Comparison of ENCODE assay signal across 9 cellular contexts in the genomic region with DNA sequence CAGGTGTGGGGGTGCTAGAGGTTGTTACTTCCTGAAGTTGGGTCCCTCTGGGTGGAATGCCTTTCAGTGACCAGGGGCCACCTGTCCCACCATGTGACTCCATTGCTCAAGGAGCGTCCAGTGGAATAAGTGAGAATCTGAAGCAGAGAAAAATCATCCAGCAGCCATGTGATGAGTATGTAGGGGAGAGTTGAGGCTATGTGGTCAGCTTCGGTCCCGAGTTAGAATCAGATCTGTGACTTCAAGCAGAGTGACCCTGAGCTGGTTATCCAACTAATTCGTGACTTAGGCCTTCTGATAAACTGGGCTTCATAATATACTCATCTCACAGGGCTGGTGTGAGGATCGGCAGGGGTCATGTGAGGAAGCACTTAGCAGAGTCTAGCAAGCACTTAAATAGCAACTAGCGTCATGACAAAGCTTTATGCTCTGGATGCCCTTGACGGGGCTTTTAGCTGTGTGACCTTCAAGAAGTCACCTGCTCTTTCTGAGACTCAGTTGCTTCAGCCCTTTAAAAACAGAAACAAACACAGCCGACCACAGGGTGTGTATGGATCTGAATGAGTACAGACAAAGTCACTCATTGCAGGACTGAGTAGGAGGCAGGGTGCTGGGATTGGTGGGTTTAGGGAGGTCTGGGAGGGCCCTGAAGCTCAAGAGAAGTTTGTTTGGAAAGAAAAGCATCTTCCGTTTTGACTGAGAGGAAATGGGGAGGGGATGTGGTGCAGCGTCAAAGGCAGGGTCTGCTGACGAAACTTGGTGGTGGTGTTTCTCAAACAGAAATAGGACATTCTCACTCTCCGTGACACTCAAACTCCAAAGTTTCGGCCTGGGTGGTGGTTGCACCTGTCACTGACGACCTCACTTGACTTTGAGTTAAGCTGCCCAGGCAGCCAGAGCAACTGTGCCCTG.
DNase-seq lines count a peak whose midpoint lies in the region; ATAC-seq, FAIRE-seq and TF ChIP-seq lines count a peak whose summit lies in the region.
"Had no signal": no experiment of that assay in that cellular context is flagged by ENCODE, and none has a peak within 500 bp of the region (broad histone marks: within the 10 kb centered on the region; RNA-seq: fewer than 3 reads in every experiment).

No MANE protein-coding gene starts in this region.

- peak; percentile 85 for ATAC-seq in CD8-positive, alpha-beta T cell
- ATAC-seq in GM21528 (IDR thresholded peaks at IDR 0.05; ENCODE audit: low FRiP score, unreplicated experiment) = peak; percentile 87
- ATAC-seq: body of pancreas had no signal

- no peak overlapping the region for H3K4me3 ChIP-seq in CD8-positive, alpha-beta T cell (ENCODE audit: low read depth, low read length)
- peak overlapping the region; percentile 25; the same call in 1 of the 2 replicates for H3K4me3 ChIP-seq in MM.1S (ENCODE audit: low read length)
- H3K4me3 ChIP-seq: body of pancreas had no signal

- H3K9me3 ChIP-seq in CD8-positive, alpha-beta T cell (ENCODE audit: low read length) = no peaks in the 10 kb centered on the region
- no peaks in the 10 kb centered on the region for H3K9me3 ChIP-seq in MM.1S (replicated peaks; ENCODE audit: insufficient read depth, low read length)
- H3K9me3 ChIP-seq: body of pancreas had no signal

- peaks cover 35% of the 10 kb centered on the region for H3F3A ChIP-seq in MM.1S (ENCODE audit: insufficient read depth, low read length)

- H3K9me2 ChIP-seq in MM.1S (replicated peaks; ENCODE audit: insufficient read depth, low read length) = no peaks in the 10 kb centered on the region

- peak overlapping the region; percentile 58 for H3K27ac ChIP-seq in CD8-positive, alpha-beta T cell (ENCODE audit: low read depth, low read length)
- H3K27ac ChIP-seq in MM.1S (ENCODE audit: low read length) = peak overlapping the region; percentile 95
- H3K27ac ChIP-seq: body of pancreas had no signal

- H3K9ac ChIP-seq in MM.1S (ENCODE audit: low read length) = peak overlapping the region; percentile 90

- DNase-seq in CD8-positive, alpha-beta T cell = peak; percentile 29 to 88 (median 60)
- peak; percentile 98 for DNase-seq in MM.1S
- DNase-seq in activated T-cell treated with anti-CD3 and anti-CD28 coated beads for 4 hours = peak; percentile 23
- peak; percentile 28 to 64 for DNase-seq in stimulated activated CD4-positive, alpha-beta T cell treated with anti-CD3 and anti-CD28 coated beads, Interleukin-12 subunit alpha, Interleukin-12 subunit beta, amount 100 ng/mL, for 24 hours (ENCODE audit: low read depth in 2 of 2)
- no peak for DNase-seq in urothelium cell line (ENCODE audit: low spot score)
- DNase-seq in cerebellar nuclear complex (lab: John Stamatoyannopoulos, UW) = no peak
- DNase-seq in NCI-H1417 treated with DMSO at 0.1 percent for 48 hours (lab: John Stamatoyannopoulos, UW) = no peak

- no peaks in the 10 kb centered on the region for H3K9me3 Mint-ChIP-seq in CD8-positive, alpha-beta T cell

- H3K4me1 Mint-ChIP-seq in CD8-positive, alpha-beta T cell (ENCODE audit: low read depth) = peaks cover 55% of the 10 kb centered on the region

- intact Hi-C loops in CD8-positive, alpha-beta T cell (cut with DNase I, micrococcal nuclease) = loop anchor here in 1 of 2 experiments (1.0 to 10.0 kb wide), 2 partner anchors 55 to 637 kb away; partner anchors contain the start of gene UBXN4

- no peaks in the 10 kb centered on the region for H3K36me3 Mint-ChIP-seq in CD8-positive, alpha-beta T cell

- no peaks in the 10 kb centered on the region for H3K27me3 Mint-ChIP-seq in CD8-positive, alpha-beta T cell (ENCODE audit: low read depth)

- H3K36me3 ChIP-seq in CD8-positive, alpha-beta T cell (ENCODE audit: insufficient read depth, low read length) = no peaks in the 10 kb centered on the region
- H3K36me3 ChIP-seq in MM.1S (replicated peaks; ENCODE audit: insufficient read depth, low read length) = no peaks in the 10 kb centered on the region

- no peaks in the 10 kb centered on the region for H3K79me2 ChIP-seq in MM.1S (ENCODE audit: low read length)

- CTCF ChIA-PET in CD8-positive, alpha-beta T cell (lab: Charles Lee) = interaction anchor here (0.9 to 15.9 kb wide), 8 partner anchors 9 to 466 kb away, joined by 3 to 370 read pairs (median 3); partner anchors contain the start of gene CXCR4

- H4K20me1 ChIP-seq in MM.1S (ENCODE audit: insufficient read depth, low read length) = no peaks in the 10 kb centered on the region

- H3K27me3 ChIP-seq in CD8-positive, alpha-beta T cell (ENCODE audit: insufficient read depth, low read length) = no peaks in the 10 kb centered on the region
- no peaks in the 10 kb centered on the region for H3K27me3 ChIP-seq in MM.1S (replicated peaks; ENCODE audit: insufficient read depth, low read length)
- H3K27me3 ChIP-seq: body of pancreas had no signal

- POLR2A ChIA-PET in CD8-positive, alpha-beta T cell (lab: Charles Lee) = interaction anchor here (0.7 to 1.5 kb wide), 7 partner anchors 55 to 468 kb away, joined by 3 to 7 read pairs (median 4); no protein-coding TSS in a partner anchor

- H3K4me3 Mint-ChIP-seq in CD8-positive, alpha-beta T cell = peak overlapping the region; percentile 51

- TF ChIP-seq CTCF in CD8-positive, alpha-beta T cell (IDR thresholded peaks at IDR 0.05) = no peak
- TF ChIP-seq CTCF in MM.1S (IDR thresholded peaks at IDR 0.05; ENCODE audit: low read length) = no peak

- H3K4me2 ChIP-seq in MM.1S (ENCODE audit: low read depth, low read length) = peak overlapping the region; percentile 65

- H3K27ac Mint-ChIP-seq in CD8-positive, alpha-beta T cell = peak overlapping the region; percentile 91

- H3K4me1 ChIP-seq in CD8-positive, alpha-beta T cell (ENCODE audit: insufficient read depth, low read length) = peaks cover 32% of the 10 kb centered on the region
- H3K4me1 ChIP-seq in MM.1S (ENCODE audit: low read length) = peaks cover 61% of the 10 kb centered on the region
- H3K4me1 ChIP-seq: body of pancreas had no signal

- H2AFZ ChIP-seq in MM.1S (ENCODE audit: low read length) = peak overlapping the region; percentile 42; the same call in 1 of the 2 replicates

- FAIRE-seq in urothelium cell line (lab: Jason Lieb, UNC) = no peak

Comparison
In these comparisons a context has a peak if more than half of its experiments do, and no peak if none do; other contexts are left out.
1. DNase-seq: peak in CD8-positive, alpha-beta T cell (7 of 7), MM.1S (single experiment), activated T-cell treated with anti-CD3 and anti-CD28 coated beads for 4 hours (single experiment) and stimulated activated CD4-positive, alpha-beta T cell treated with anti-CD3 and anti-CD28 coated beads, Interleukin-12 subunit alpha, Interleukin-12 subunit beta, amount 100 ng/mL, for 24 hours (2 of 2); none in urothelium cell line (single experiment), cerebellar nuclear complex (0 of 2) and NCI-H1417 treated with DMSO at 0.1 percent for 48 hours (single experiment).